2 cellular contexts compared by ENCODE assay signal in the genomic region with DNA sequence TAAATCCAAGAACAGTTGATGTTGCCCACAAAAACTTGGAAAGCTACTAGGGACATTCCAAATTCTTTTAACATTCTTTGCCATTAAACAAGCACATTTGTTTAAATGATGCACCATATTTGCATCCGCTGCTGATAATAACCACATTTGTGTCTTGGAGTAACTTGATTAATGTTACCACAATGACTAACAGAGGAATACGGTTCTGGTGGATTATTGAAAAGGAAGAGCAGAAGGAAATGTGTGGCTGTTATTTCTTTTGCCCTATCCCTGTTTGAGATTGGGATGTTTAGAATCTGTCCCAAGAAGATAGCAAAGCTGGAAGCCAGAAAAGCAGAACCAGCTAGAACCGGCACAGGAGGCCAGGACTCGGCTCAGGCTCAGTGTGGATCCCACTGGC.
TF ChIP-seq lines count a peak whose summit lies in the region.

No MANE protein-coding gene starts in this region.

TF ChIP-seq in GM12891, 5 proteins besides CTCF, POLR2A, EP300 and RAD21 (continued from another document):
- TF ChIP-seq POLR2AphosphoS5 (IDR thresholded peaks at IDR 0.05; ENCODE audit: low read depth, low read length) (no peak), SPI1 (IDR thresholded peaks at IDR 0.05; ENCODE audit: low read depth, low read length) (no peak)

TF ChIP-seq in SK-N-SH, 30 proteins besides CTCF, POLR2A, EP300 and RAD21 (continued from another document):
- TF ChIP-seq NRF1 (IDR thresholded peaks at IDR 0.05; ENCODE audit: low read depth, low read length): no peak
- peak; percentile 79; the same call in 1 of the 2 replicates for TF ChIP-seq SIN3A (IDR thresholded peaks at IDR 0.05; ENCODE audit: borderline replicate concordance, low read depth, low read length)
- no peak for TF ChIP-seq FOXJ3 (CRISPR knock-in tag; IDR thresholded peaks at IDR 0.05)
- TF ChIP-seq, protein P1, sequence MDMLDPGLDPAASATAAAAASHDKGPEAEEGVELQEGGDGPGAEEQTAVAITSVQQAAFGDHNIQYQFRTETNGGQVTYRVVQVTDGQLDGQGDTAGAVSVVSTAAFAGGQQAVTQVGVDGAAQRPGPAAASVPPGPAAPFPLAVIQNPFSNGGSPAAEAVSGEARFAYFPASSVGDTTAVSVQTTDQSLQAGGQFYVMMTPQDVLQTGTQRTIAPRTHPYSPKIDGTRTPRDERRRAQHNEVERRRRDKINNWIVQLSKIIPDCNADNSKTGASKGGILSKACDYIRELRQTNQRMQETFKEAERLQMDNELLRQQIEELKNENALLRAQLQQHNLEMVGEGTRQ (IDR thresholded peaks at IDR 0.05; ENCODE audit: borderline replicate concordance, low read depth, low read length): no peak
- peak; percentile 100 for TF ChIP-seq FOXM1 (IDR thresholded peaks at IDR 0.05; ENCODE audit: low read depth)
- peak; percentile 89; the same call in 1 of the 2 replicates for TF ChIP-seq RXRA (IDR thresholded peaks at IDR 0.05; ENCODE audit: borderline replicate concordance, low read depth)
- TF ChIP-seq ZBTB33 (IDR thresholded peaks at IDR 0.05; ENCODE audit: borderline replicate concordance, low read depth): peak; percentile 77; the same call in 1 of the 2 replicates
- TF ChIP-seq, protein P2, sequence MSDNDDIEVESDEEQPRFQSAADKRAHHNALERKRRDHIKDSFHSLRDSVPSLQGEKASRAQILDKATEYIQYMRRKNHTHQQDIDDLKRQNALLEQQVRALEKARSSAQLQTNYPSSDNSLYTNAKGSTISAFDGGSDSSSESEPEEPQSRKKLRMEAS (IDR thresholded peaks at IDR 0.05; ENCODE audit: low read depth): peak; percentile 82; the same call in 1 of the 2 replicates
- peak; percentile 99 for TF ChIP-seq JUND (IDR thresholded peaks at IDR 0.05)
- no peak; the same call in none of the 2 replicates for TF ChIP-seq TAF1 (IDR thresholded peaks at IDR 0.05; ENCODE audit: borderline replicate concordance, low read depth, low read length)
- peak; percentile 99 for TF ChIP-seq NFIC (IDR thresholded peaks at IDR 0.05; ENCODE audit: borderline replicate concordance)
- peak; percentile 38; the same call in 1 of the 2 replicates for TF ChIP-seq ELF1 (IDR thresholded peaks at IDR 0.05)
- no peak for TF ChIP-seq MXI1 (IDR thresholded peaks at IDR 0.05; ENCODE audit: low read depth, low read length)
- TF ChIP-seq POLR2AphosphoS5 (IDR thresholded peaks at IDR 0.05; ENCODE audit: low read depth, low read length): peak; percentile 98
- TF ChIP-seq SMC3 (IDR thresholded peaks at IDR 0.05; ENCODE audit: low read depth, low read length): no peak
- TF ChIP-seq, protein P3, sequence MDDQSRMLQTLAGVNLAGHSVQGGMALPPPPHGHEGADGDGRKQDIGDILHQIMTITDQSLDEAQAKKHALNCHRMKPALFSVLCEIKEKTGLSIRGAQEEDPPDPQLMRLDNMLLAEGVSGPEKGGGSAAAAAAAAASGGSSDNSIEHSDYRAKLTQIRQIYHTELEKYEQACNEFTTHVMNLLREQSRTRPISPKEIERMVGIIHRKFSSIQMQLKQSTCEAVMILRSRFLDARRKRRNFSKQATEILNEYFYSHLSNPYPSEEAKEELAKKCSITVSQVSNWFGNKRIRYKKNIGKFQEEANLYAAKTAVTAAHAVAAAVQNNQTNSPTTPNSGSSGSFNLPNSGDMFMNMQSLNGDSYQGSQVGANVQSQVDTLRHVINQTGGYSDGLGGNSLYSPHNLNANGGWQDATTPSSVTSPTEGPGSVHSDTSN (IDR thresholded peaks at IDR 0.05): peak; percentile 97
- TF ChIP-seq MEF2A (IDR thresholded peaks at IDR 0.05; ENCODE audit: borderline replicate concordance, low read depth): peak; percentile 76; the same call in 1 of the 2 replicates
- no peak for TF ChIP-seq REST (IDR thresholded peaks at IDR 0.05; ENCODE audit: low read depth, low read length)
- peak; percentile 64; the same call in 1 of the 2 replicates for TF ChIP-seq YY1 (IDR thresholded peaks at IDR 0.05; ENCODE audit: low read depth)
- TF ChIP-seq FOSL2 (IDR thresholded peaks at IDR 0.05; ENCODE audit: borderline replicate concordance, low read depth): peak; percentile 94
- no peak for TF ChIP-seq RFX5 (IDR thresholded peaks at IDR 0.05; ENCODE audit: low read length)
- no peak for TF ChIP-seq EZH2phosphoT487 (IDR thresholded peaks at IDR 0.05; ENCODE audit: borderline replicate concordance, low read depth)
